In the genomic region with DNA sequence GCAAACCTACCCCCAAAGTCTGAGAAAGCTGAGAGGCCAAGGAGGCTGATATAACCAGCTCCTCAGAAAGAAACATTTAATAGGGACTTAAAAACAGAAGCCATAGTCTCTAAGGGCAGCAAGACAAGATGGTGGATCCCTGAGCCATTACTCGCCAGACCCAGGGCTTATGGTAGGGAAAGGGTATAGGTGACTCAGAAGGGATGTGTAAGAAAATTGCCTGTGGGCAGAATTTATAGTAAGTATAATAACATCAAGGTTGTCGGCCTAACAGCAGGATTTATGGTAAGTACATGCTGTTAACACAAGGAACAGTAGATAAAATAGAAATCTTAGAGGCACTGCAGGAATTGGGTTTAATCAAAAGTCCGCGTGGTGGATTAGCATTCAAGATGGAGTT, we compare ENCODE assay signal across 26 cellular contexts. TPM values are rescaled to one million over a fixed set of nuclear protein-coding genes. Genes with fewer than 3 reads are reported as not detected.
DNase-seq lines count a peak whose midpoint lies in the region; ATAC-seq, FAIRE-seq and TF ChIP-seq lines count a peak whose summit lies in the region.
"Had no signal": no experiment of that assay in that cellular context is flagged by ENCODE, and none has a peak within 500 bp of the region (broad histone marks: within the 10 kb centered on the region; RNA-seq: fewer than 3 reads in every experiment).

No MANE protein-coding gene starts in this region.

- no peaks in the 10 kb centered on the region for H3K27me3 Mint-ChIP-seq in MCF 10A (ENCODE audit: insufficient read depth, unreplicated experiment)
- H3K27me3 Mint-ChIP-seq: CD8-positive, alpha-beta memory T cell had no signal

- no peaks in the 10 kb centered on the region for H3K9me1 ChIP-seq in keratinocyte (ENCODE audit: control insufficient read depth, extremely low read depth, insufficient read depth, low read length)

- 84 to 93% (median 90%) methylated on average over 4 of the region's 4 CpGs for WGBS in heart left ventricle, 4 donors
- 59% methylated on average over 4 of the region's 4 CpGs for WGBS in HepG2 (ENCODE audit: low lambda C conversion rate)

- H3K79me2 ChIP-seq in keratinocyte (ENCODE audit: control insufficient read depth, insufficient read depth, low read length) (no peaks in the 10 kb centered on the region), HepG2 (ENCODE audit: insufficient read depth, low read length) (no peaks in the 10 kb centered on the region)

- H3K9me3 ChIP-seq in breast epithelium: no peaks in the 10 kb centered on the region
- H3K9me3 ChIP-seq in keratinocyte (ENCODE audit: control insufficient read depth, low read depth, low read length): no peaks in the 10 kb centered on the region
- no peaks in the 10 kb centered on the region for H3K9me3 ChIP-seq in heart left ventricle
- no peaks in the 10 kb centered on the region for H3K9me3 ChIP-seq in HepG2 (ENCODE audit: low read length)
- H3K9me3 ChIP-seq: BE2C, HAP-1 had no signal

- in situ Hi-C loops in HepG2 (cut with HindIII; ENCODE audit: extremely low pct_ligation_motif_present, low pct_unique_long_range_greater_than_20kb): no loop called here

- TF ChIP-seq CTCF in MCF 10A (IDR thresholded peaks at IDR 0.05; ENCODE audit: unreplicated experiment) (no peak), breast epithelium (IDR thresholded peaks at IDR 0.05) (no peak), keratinocyte (optimal IDR thresholded peaks at IDR 0.05 in 1 of 3, IDR thresholded peaks at IDR 0.05 in 1 of 3, conservative IDR thresholded peaks at IDR 0.05 in 1 of 3; ENCODE audit: extremely low read depth in 1 of 3, insufficient read depth in 2 of 3, low read length in 3 of 3) (no peak), heart left ventricle (IDR thresholded peaks at IDR 0.05) (no peak), HepG2 (CRISPR knock-in tag; IDR thresholded peaks at IDR 0.05) (no peak)

- no TSS peak for BruUV-seq in MCF 10A (replicated peaks; lab: Mats Ljungman, UMichigan)
- no TSS peak for BruUV-seq in HepG2 (replicated peaks; lab: Mats Ljungman, UMichigan)

- H4K20me1 ChIP-seq in keratinocyte (ENCODE audit: control insufficient read depth, extremely low read depth, insufficient read depth, low read length) (no peaks in the 10 kb centered on the region), HepG2 (ENCODE audit: insufficient read depth, low read length) (no peaks in the 10 kb centered on the region)

- no peaks in the 10 kb centered on the region for H3K4me1 Mint-ChIP-seq in MCF 10A (ENCODE audit: insufficient read depth, unreplicated experiment)

- H3K27me3 ChIP-seq in breast epithelium (no peaks in the 10 kb centered on the region), keratinocyte (ENCODE audit: control insufficient read depth, extremely low read depth, insufficient read depth, low read length) (no peaks in the 10 kb centered on the region), heart left ventricle (no peaks in the 10 kb centered on the region), HepG2 (ENCODE audit: control insufficient read depth in 1 of 2, insufficient read depth in 2 of 2, low read length in 2 of 2) (no peaks in the 10 kb centered on the region)
- H3K27me3 ChIP-seq: BE2C had no signal

- dilution Hi-C loops in keratinocyte (cut with MboI; ENCODE audit: extremely low pct_ligation_motif_present, low sequenced_read_pairs): no loop called here

- no peak for TF ChIP-seq POLR2A in breast epithelium (IDR thresholded peaks at IDR 0.05)
- no peak for TF ChIP-seq POLR2A in heart left ventricle (IDR thresholded peaks at IDR 0.05)
- no peak for TF ChIP-seq POLR2A in HepG2 (IDR thresholded peaks at IDR 0.05; ENCODE audit: insufficient read depth in 1 of 2, low read depth in 2 of 2, low read length in 2 of 2)

- H3K9ac ChIP-seq in keratinocyte (ENCODE audit: control insufficient read depth, extremely low read depth, insufficient read depth, low read length): no peak overlapping the region
- H3K9ac ChIP-seq in HepG2 (ENCODE audit: insufficient read depth, low read depth, low read length): no peak overlapping the region

- no peak for TF ChIP-seq RAD21 in HepG2 (CRISPR knock-in tag; IDR thresholded peaks at IDR 0.05)

- no peak for TF ChIP-seq EP300 in HepG2 (IDR thresholded peaks at IDR 0.05; ENCODE audit: low read depth in 2 of 2, low read length in 2 of 2)
- no peak for TF ChIP-seq EP300 in HepG2 (CRISPR knock-in tag; IDR thresholded peaks at IDR 0.05; ENCODE audit: borderline replicate concordance)

- H3K4me2 ChIP-seq in keratinocyte (ENCODE audit: control insufficient read depth, extremely low read depth, insufficient read depth, low read depth, low read length) (peak overlapping the region; percentile 16), HepG2 (ENCODE audit: low read depth, low read length) (no peak overlapping the region)

- H3K36me3 ChIP-seq in breast epithelium (no peaks in the 10 kb centered on the region), keratinocyte (ENCODE audit: control insufficient read depth in 2 of 2, extremely low read depth in 1 of 2, insufficient read depth in 2 of 2, low read length in 2 of 2) (no peaks in the 10 kb centered on the region), heart left ventricle (no peaks in the 10 kb centered on the region), HepG2 (replicated peaks in 1 of 2; ENCODE audit: control insufficient read depth in 1 of 2, insufficient read depth in 2 of 2, low read length in 2 of 2) (no peaks in the 10 kb centered on the region)
- H3K36me3 ChIP-seq: BE2C, HAP-1 had no signal

- H3K4me1 ChIP-seq in breast epithelium: no peaks in the 10 kb centered on the region
- H3K4me1 ChIP-seq in keratinocyte (ENCODE audit: control insufficient read depth, extremely low read depth, insufficient read depth, low read length): peaks cover 8% of the 10 kb centered on the region
- no peaks in the 10 kb centered on the region for H3K4me1 ChIP-seq in heart left ventricle
- H3K4me1 ChIP-seq in HepG2 (ENCODE audit: insufficient read depth, low read length): no peaks in the 10 kb centered on the region
- H3K4me1 ChIP-seq: BE2C, HAP-1 had no signal

- H3K36me3 Mint-ChIP-seq in MCF 10A (ENCODE audit: insufficient read depth, unreplicated experiment): no peaks in the 10 kb centered on the region
- H3K36me3 Mint-ChIP-seq: CD14-positive monocyte; CD8-positive, alpha-beta memory T cell had no signal

- no peaks in the 10 kb centered on the region for H3K9me3 Mint-ChIP-seq in MCF 10A (ENCODE audit: unreplicated experiment)
- H3K9me3 Mint-ChIP-seq: CD14-positive monocyte; CD8-positive, alpha-beta memory T cell had no signal

- H3K4me3 ChIP-seq in breast epithelium (no peak overlapping the region), keratinocyte (ENCODE audit: control insufficient read depth in 2 of 3, extremely low read depth in 1 of 3, insufficient read depth in 2 of 3, low read depth in 1 of 3, low read length in 3 of 3) (no peak overlapping the region), heart left ventricle (no peak overlapping the region), HepG2 (replicated peaks in 1 of 3; ENCODE audit: insufficient read depth in 1 of 3, low read depth in 2 of 3, low read length in 3 of 3) (no peak overlapping the region)
- H3K4me3 ChIP-seq: HAP-1 had no signal

- H3K27ac Mint-ChIP-seq in MCF 10A (ENCODE audit: low read depth, unreplicated experiment): no peak overlapping the region

- H3K27ac ChIP-seq in breast epithelium (no peak overlapping the region), keratinocyte (ENCODE audit: control insufficient read depth, insufficient read depth, low read length) (no peak overlapping the region), heart left ventricle (peak overlapping the region in 1 of 12 donors; percentile 1), HepG2 (ENCODE audit: extremely low read length, insufficient read depth, low read length) (no peak overlapping the region)

- H2AFZ ChIP-seq in keratinocyte (ENCODE audit: control insufficient read depth, low read length): peak overlapping the region; percentile 70
- H2AFZ ChIP-seq in HepG2 (ENCODE audit: low read length): no peak overlapping the region

- FAIRE-seq in keratinocyte (lab: Jason Lieb, UNC) (no peak), HepG2 (lab: Jason Lieb, UNC) (no peak)

- H3K4me3 Mint-ChIP-seq in MCF 10A (ENCODE audit: unreplicated experiment): no peak overlapping the region
- H3K4me3 Mint-ChIP-seq: CD14-positive monocyte; CD8-positive, alpha-beta memory T cell had no signal

- DNase-seq in MCF 10A (ENCODE audit: unreplicated experiment) (peak; percentile 43), breast epithelium (ENCODE audit: low spot score in 2 of 2) (no peak), amniotic epithelial cell (ENCODE audit: low read depth) (peak; percentile 21), keratinocyte (ENCODE audit: low read depth, low spot score) (no peak), heart left ventricle (no peak), HepG2 (ENCODE audit: low spot score) (no peak)
- DNase-seq: 8988T; ACHN; BE2C; CD8-positive, alpha-beta memory T cell; DMS 273 treated with DMSO at 0.1 percent for 48 hours; DND-41; GOT3; KBM-7; MM.1S; NCI-H2029; NCI-H446; NCI-H524 treated with DMSO at 0.1 percent for 48 hours; NCI-H774; PC-3; RPMI8226; SHP77 treated with DMSO at 0.1 percent for 48 hours had no signal

- no peak for ATAC-seq in heart left ventricle
- no peak for ATAC-seq in HG03095 (IDR thresholded peaks at IDR 0.05; ENCODE audit: unreplicated experiment)
- no peak for ATAC-seq in HepG2
- ATAC-seq in HG02884 (IDR thresholded peaks at IDR 0.05; ENCODE audit: unreplicated experiment): no peak
- ATAC-seq: PC-3 had no signal

- POLR2A ChIA-PET in MCF 10A (lab: Yijun Ruan, JAX): interaction anchor here (1.1 to 1.7 kb wide), 2 partner anchors 9 to 57 kb away, joined by 4 read pairs; a partner anchor contains a TSS
- POLR2A ChIA-PET in HepG2 (lab: Yijun Ruan, JAX): no interaction called here

- intact Hi-C loops in MCF 10A (cut with micrococcal nuclease): no loop called here
- intact Hi-C loops in breast epithelium (cut with DNase I; ENCODE audit: low total_unique reads): no loop called here
- intact Hi-C loops in heart left ventricle (cut with DNase I): no loop called here
- intact Hi-C loops in HepG2 (cut with micrococcal nuclease; ENCODE audit: unreplicated experiment): no loop called here

- CTCF ChIA-PET in MCF 10A (lab: Yijun Ruan, JAX): interaction anchor here (0.6 to 1.4 kb wide), 4 partner anchors 36 to 105 kb away, joined by 3 to 4 read pairs (median 4); no protein-coding TSS in a partner anchor
- CTCF ChIA-PET in HepG2 (lab: Yijun Ruan, JAX; ENCODE audit: low intra/inter-chr PET ratio, low total read pairs): no interaction called here

RNA-seq across cellular contexts. Expression of a gene that starts 14.7 kb away (rescaled TPM):
- total RNA-seq in MCF 10A (2022) (8.1 and 8.2 TPM in 2 replicates), breast epithelium (1 to 10 TPM; 4.6 to 10.0 (median 8.2) TPM), heart left ventricle (10 to 100 TPM in 2 of 9 donors, 1 to 10 TPM in 7; 6.1 to 11.9 (median 6.7) TPM), HepG2 (2016; rRNA removed; fragmentation: Illumina TruSeq; extraction: Trizol) (12.0 and 18.8 TPM in 2 replicates)
- polyA plus RNA-seq in keratinocyte (4.1 to 4.9 TPM (median 4.7 TPM) in 3 replicates), heart left ventricle (1 to 10 TPM; 3.3 to 3.4 TPM), HepG2 (2011; rRNA removed) (4.1 and 4.4 TPM in 2 replicates)
- polyA plus RNA-seq in keratinocyte (2011; ENCODE audit: low read depth): 1.6 TPM
- 2.1 and 3.3 TPM in 2 replicates for polyA plus RNA-seq in keratinocyte (2011; cell fraction: cytosol; rRNA removed)
- 4.8 and 5.5 TPM in 2 replicates for polyA plus RNA-seq in keratinocyte (2011; cell fraction: nucleus; rRNA removed)
- 2.7 and 5.5 TPM in 2 replicates for polyA plus RNA-seq in keratinocyte (2012; ENCODE audit: low replicate concordance)
- polyA minus RNA-seq in keratinocyte: 8.9 to 14.3 TPM (median 11.4 TPM) in 3 replicates
- polyA minus RNA-seq in keratinocyte (2011; cell fraction: cytosol; rRNA and poly(A)+ RNA removed): 7.5 TPM
- 9.5 and 12.9 TPM in 2 replicates for polyA minus RNA-seq in keratinocyte (2011; cell fraction: nucleus; rRNA and poly(A)+ RNA removed)
- total RNA-seq in HepG2 (2016; cell fraction: cytosol; rRNA removed; fragmentation: Illumina TruSeq; extraction: Trizol; ENCODE audit: low read depth): 1.2 and 1.4 TPM in 2 replicates
- total RNA-seq in HepG2 (2016; cell fraction: insoluble cytoplasmic fraction; rRNA removed; fragmentation: Illumina TruSeq; extraction: Trizol): 12.7 and 18.0 TPM in 2 replicates
- total RNA-seq in HepG2 (2016; cell fraction: membrane; rRNA removed; fragmentation: Illumina TruSeq; extraction: Trizol): 4.9 TPM in 2 replicates
- total RNA-seq in HepG2 (2016; cell fraction: nucleus; rRNA removed; fragmentation: Illumina TruSeq; extraction: Trizol): 7.5 and 7.7 TPM in 2 replicates
- 2.9 and 3.7 TPM in 2 replicates for polyA plus RNA-seq in HepG2 (2011; cell fraction: cytosol; rRNA removed)
- polyA plus RNA-seq in HepG2 (2011; cell fraction: nucleus; rRNA removed): 2.3 and 3.0 TPM in 2 replicates
- 5.1 and 5.6 TPM in 2 replicates for polyA plus RNA-seq in HepG2 (2012)
- 0.51 and 0.53 TPM in 2 replicates for polyA plus RNA-seq in HepG2 (2016; cell fraction: cytosol; fragmentation: Illumina TruSeq; extraction: Trizol; ENCODE audit: low read depth)
- 10.7 and 11.9 TPM in 2 replicates for polyA plus RNA-seq in HepG2 (2016; cell fraction: insoluble cytoplasmic fraction; fragmentation: Illumina TruSeq; extraction: Trizol; ENCODE audit: low read depth)
- polyA plus RNA-seq in HepG2 (2016; cell fraction: membrane; fragmentation: Illumina TruSeq; extraction: Trizol; ENCODE audit: low read depth): 2.0 TPM in 2 replicates
- 8.6 and 8.7 TPM in 2 replicates for polyA plus RNA-seq in HepG2 (2016; cell fraction: nucleus; fragmentation: Illumina TruSeq; extraction: Trizol; ENCODE audit: insufficient read depth, low read depth)
- 16.0 and 35.1 TPM in 2 replicates for polyA minus RNA-seq in HepG2 (2011; rRNA and poly(A)+ RNA removed; ENCODE audit: low replicate concordance)
- polyA minus RNA-seq in HepG2 (2011; cell fraction: cytosol; rRNA and poly(A)+ RNA removed): 7.6 and 8.2 TPM in 2 replicates
- polyA minus RNA-seq in HepG2 (2011; cell fraction: nucleus; rRNA and poly(A)+ RNA removed): 4.9 and 5.1 TPM in 2 replicates

RNA-seq across cellular contexts. Expression of a gene that starts 56.5 kb away (rescaled TPM):
- total RNA-seq in MCF 10A (2022) (14.7 and 16.0 TPM in 2 replicates), breast epithelium (10 to 100 TPM; 12.7 to 16.5 (median 13.1) TPM), heart left ventricle (10 to 100 TPM; 12.4 to 24.6 (median 20.6) TPM), HepG2 (2016; rRNA removed; fragmentation: Illumina TruSeq; extraction: Trizol) (11.7 and 16.8 TPM in 2 replicates)
- polyA plus RNA-seq in keratinocyte (5.9 to 13.5 TPM (median 9.3 TPM) in 3 replicates), heart left ventricle (10 to 100 TPM; 19.5 to 29.9 TPM), HepG2 (2011; rRNA removed) (5.6 and 6.7 TPM in 2 replicates)
- polyA plus RNA-seq in keratinocyte (2011; ENCODE audit: low read depth): 14.1 TPM
- polyA plus RNA-seq in keratinocyte (2011; cell fraction: cytosol; rRNA removed): 6.5 and 9.7 TPM in 2 replicates
- 7.0 and 11.7 TPM in 2 replicates for polyA plus RNA-seq in keratinocyte (2011; cell fraction: nucleus; rRNA removed)
- polyA plus RNA-seq in keratinocyte (2012; ENCODE audit: low replicate concordance): 9.5 and 13.8 TPM in 2 replicates
- polyA minus RNA-seq in keratinocyte: 0.33 to 3.1 TPM (median 0.66 TPM) in 3 replicates
- 3.6 TPM for polyA minus RNA-seq in keratinocyte (2011; cell fraction: cytosol; rRNA and poly(A)+ RNA removed)
- 1.7 and 4.0 TPM in 2 replicates for polyA minus RNA-seq in keratinocyte (2011; cell fraction: nucleus; rRNA and poly(A)+ RNA removed)
- 1.8 and 2.7 TPM in 2 replicates for total RNA-seq in HepG2 (2016; cell fraction: cytosol; rRNA removed; fragmentation: Illumina TruSeq; extraction: Trizol; ENCODE audit: low read depth)
- 12.5 and 16.9 TPM in 2 replicates for total RNA-seq in HepG2 (2016; cell fraction: insoluble cytoplasmic fraction; rRNA removed; fragmentation: Illumina TruSeq; extraction: Trizol)
- total RNA-seq in HepG2 (2016; cell fraction: membrane; rRNA removed; fragmentation: Illumina TruSeq; extraction: Trizol): 4.5 and 4.9 TPM in 2 replicates
- 8.6 and 8.7 TPM in 2 replicates for total RNA-seq in HepG2 (2016; cell fraction: nucleus; rRNA removed; fragmentation: Illumina TruSeq; extraction: Trizol)
- polyA plus RNA-seq in HepG2 (2011; cell fraction: cytosol; rRNA removed): 2.7 and 3.8 TPM in 2 replicates
- 2.8 and 4.4 TPM in 2 replicates for polyA plus RNA-seq in HepG2 (2011; cell fraction: nucleus; rRNA removed)
- polyA plus RNA-seq in HepG2 (2012): 9.8 and 11.1 TPM in 2 replicates
- polyA plus RNA-seq in HepG2 (2016; cell fraction: cytosol; fragmentation: Illumina TruSeq; extraction: Trizol; ENCODE audit: low read depth): 1.0 and 1.1 TPM in 2 replicates
- polyA plus RNA-seq in HepG2 (2016; cell fraction: insoluble cytoplasmic fraction; fragmentation: Illumina TruSeq; extraction: Trizol; ENCODE audit: low read depth): 18.0 and 18.9 TPM in 2 replicates
- polyA plus RNA-seq in HepG2 (2016; cell fraction: membrane; fragmentation: Illumina TruSeq; extraction: Trizol; ENCODE audit: low read depth): 2.6 and 3.2 TPM in 2 replicates
- 14.5 and 15.5 TPM in 2 replicates for polyA plus RNA-seq in HepG2 (2016; cell fraction: nucleus; fragmentation: Illumina TruSeq; extraction: Trizol; ENCODE audit: insufficient read depth, low read depth)
- polyA minus RNA-seq in HepG2 (2011; rRNA and poly(A)+ RNA removed; ENCODE audit: low replicate concordance): 0.91 and 1.3 TPM in 2 replicates
- 3.2 and 3.7 TPM in 2 replicates for polyA minus RNA-seq in HepG2 (2011; cell fraction: cytosol; rRNA and poly(A)+ RNA removed)
- polyA minus RNA-seq in HepG2 (2011; cell fraction: nucleus; rRNA and poly(A)+ RNA removed): 8.1 and 9.2 TPM in 2 replicates

Comparison
In these comparisons a context has a peak if more than half of its experiments do, and no peak if none do; other contexts are left out.
1. DNase-seq: peak in MCF 10A (single experiment) and amniotic epithelial cell (single experiment); none in breast epithelium (0 of 2), keratinocyte (single experiment), heart left ventricle (0 of 5) and HepG2 (single experiment).